17 cellular contexts compared by ENCODE assay signal in genomic region chr18:48847807-48848486, GRCh38.
DNase-seq lines count a peak whose midpoint lies in the region; ATAC-seq, FAIRE-seq and TF ChIP-seq lines count a peak whose summit lies in the region.
"Had no signal": no experiment of that assay in that cellular context is flagged by ENCODE, and none has a peak within 500 bp of the region (broad histone marks: within the 10 kb centered on the region; RNA-seq: fewer than 3 reads in every experiment).

No MANE protein-coding gene starts in this region.

- in situ Hi-C loops in HepG2 (cut with HindIII; ENCODE audit: extremely low pct_ligation_motif_present, low pct_unique_long_range_greater_than_20kb), result no loop called here

- H3K9me3 ChIP-seq in SK-N-SH (no peaks in the 10 kb centered on the region), astrocyte (ENCODE audit: insufficient read depth, low read depth, low read length) (no peaks in the 10 kb centered on the region), HepG2 (ENCODE audit: low read length) (no peaks in the 10 kb centered on the region), colonic mucosa (no peaks in the 10 kb centered on the region)
- H3K9me3 ChIP-seq: suprapubic skin had no signal

- H3K4me3 ChIP-seq in SK-N-SH (ENCODE audit: low read depth in 2 of 2, low read length in 1 of 2), result no peak overlapping the region
- no peak overlapping the region for H3K4me3 ChIP-seq in astrocyte (ENCODE audit: insufficient read depth, low read depth, low read length)
- H3K4me3 ChIP-seq in HepG2 (replicated peaks in 1 of 3; ENCODE audit: insufficient read depth in 1 of 3, low read depth in 2 of 3, low read length in 3 of 3), result no peak overlapping the region
- H3K4me3 ChIP-seq in colonic mucosa, result no peak overlapping the region
- H3K4me3 ChIP-seq: suprapubic skin had no signal

- H3K27me3 Mint-ChIP-seq in astrocyte (ENCODE audit: low read depth, unreplicated experiment), result no peaks in the 10 kb centered on the region
- H3K27me3 Mint-ChIP-seq: CD8-positive, alpha-beta memory T cell had no signal

- no peaks in the 10 kb centered on the region for H3K9me2 ChIP-seq in SK-N-SH

- no TSS peak for BruUV-seq in HepG2 (replicated peaks; lab: Mats Ljungman, UMichigan)

- POLR2A ChIA-PET in SK-N-SH (lab: Yijun Ruan, JAX) (no interaction called here), HepG2 (lab: Yijun Ruan, JAX) (no interaction called here)

- H3K4me1 ChIP-seq in SK-N-SH (ENCODE audit: control insufficient read depth in 1 of 2, insufficient read depth in 2 of 2, low read depth in 1 of 2, low read length in 1 of 2) (peaks cover 20 to 35% of the 10 kb centered on the region in 2 experiments; a peak in 3 of 4 replicates), astrocyte (ENCODE audit: insufficient read depth, low read length) (peaks cover 51% of the 10 kb centered on the region), HepG2 (ENCODE audit: insufficient read depth, low read length) (no peaks in the 10 kb centered on the region), colonic mucosa (no peaks in the 10 kb centered on the region)

- intact Hi-C loops in HepG2 (cut with micrococcal nuclease; ENCODE audit: unreplicated experiment), result no loop called here
- intact Hi-C loops in colonic mucosa (cut with DNase I), result no loop called here

- H3K4me3 Mint-ChIP-seq in astrocyte (ENCODE audit: unreplicated experiment), result no peak overlapping the region
- H3K4me3 Mint-ChIP-seq in stimulated activated effector memory CD8-positive, alpha-beta T cell treated with anti-CD3 and anti-CD28 coated beads, Interleukin-12 subunit alpha, Interleukin-12 subunit beta, amount 100 ng/mL, for 72 hours, result no peak overlapping the region
- H3K4me3 Mint-ChIP-seq: CD8-positive, alpha-beta memory T cell; natural killer cell had no signal

- H3K79me2 ChIP-seq in SK-N-SH (ENCODE audit: insufficient read depth), result no peaks in the 10 kb centered on the region; the same call in none of the 2 replicates
- no peaks in the 10 kb centered on the region for H3K79me2 ChIP-seq in astrocyte (ENCODE audit: insufficient read depth, low read length)
- no peaks in the 10 kb centered on the region for H3K79me2 ChIP-seq in HepG2 (ENCODE audit: insufficient read depth, low read length)

- no peak overlapping the region for H3K27ac Mint-ChIP-seq in astrocyte (ENCODE audit: unreplicated experiment)
- peak overlapping the region; percentile 21 for H3K27ac Mint-ChIP-seq in stimulated activated effector memory CD8-positive, alpha-beta T cell treated with anti-CD3 and anti-CD28 coated beads, Interleukin-12 subunit alpha, Interleukin-12 subunit beta, amount 100 ng/mL, for 72 hours

- TF ChIP-seq RAD21 in SK-N-SH (IDR thresholded peaks at IDR 0.05; ENCODE audit: low read length) (no peak), HepG2 (CRISPR knock-in tag; IDR thresholded peaks at IDR 0.05) (no peak)

- no peak for TF ChIP-seq POLR2A in HepG2 (IDR thresholded peaks at IDR 0.05; ENCODE audit: insufficient read depth in 1 of 2, low read depth in 2 of 2, low read length in 2 of 2)

- ATAC-seq in SK-N-SH treated with all-trans-retinoic acid at 6 μM for 48 hours (peak; percentile 24), HepG2 (0 out of 3 replicates have a peak, but pooled peaks have one; percentile 19), GM18498 (IDR thresholded peaks at IDR 0.05; ENCODE audit: unreplicated experiment) (no peak)
- ATAC-seq in stimulated activated effector memory CD8-positive, alpha-beta T cell treated with anti-CD3 and anti-CD28 coated beads, Interleukin-12 subunit alpha, Interleukin-12 subunit beta, amount 100 ng/mL, for 72 hours, result no peak
- ATAC-seq: natural killer cell had no signal

- H4K20me1 ChIP-seq in SK-N-SH (ENCODE audit: insufficient read depth) (no peaks in the 10 kb centered on the region), astrocyte (ENCODE audit: insufficient read depth, low read length) (no peaks in the 10 kb centered on the region), HepG2 (ENCODE audit: insufficient read depth, low read length) (no peaks in the 10 kb centered on the region)

- H3K36me3 ChIP-seq in SK-N-SH (replicated peaks in 1 of 2; ENCODE audit: control insufficient read depth in 1 of 2, insufficient read depth in 2 of 2, low read length in 1 of 2), result peaks cover 0 to 2% of the 10 kb centered on the region in 2 experiments
- no peaks in the 10 kb centered on the region for H3K36me3 ChIP-seq in astrocyte (ENCODE audit: insufficient read depth, low read length)
- peaks cover 0 to 12% of the 10 kb centered on the region in 2 experiments; a peak in 2 of 5 replicates for H3K36me3 ChIP-seq in HepG2 (replicated peaks in 1 of 2; ENCODE audit: control insufficient read depth in 1 of 2, insufficient read depth in 2 of 2, low read length in 2 of 2)
- H3K36me3 ChIP-seq in colonic mucosa, result no peaks in the 10 kb centered on the region
- H3K36me3 ChIP-seq: suprapubic skin had no signal

- H3K4me2 ChIP-seq in SK-N-SH, result no peak overlapping the region
- peak overlapping the region; percentile 59 for H3K4me2 ChIP-seq in astrocyte (ENCODE audit: low read length)
- H3K4me2 ChIP-seq in HepG2 (ENCODE audit: low read depth, low read length), result no peak overlapping the region

- no peaks in the 10 kb centered on the region for H3F3A ChIP-seq in SK-N-SH (replicated peaks; ENCODE audit: insufficient read depth)

- peaks cover 2% of the 10 kb centered on the region for H3K9me3 Mint-ChIP-seq in astrocyte (ENCODE audit: unreplicated experiment)
- H3K9me3 Mint-ChIP-seq in stimulated activated effector memory CD8-positive, alpha-beta T cell treated with anti-CD3 and anti-CD28 coated beads, Interleukin-12 subunit alpha, Interleukin-12 subunit beta, amount 100 ng/mL, for 72 hours, result peaks cover 7% of the 10 kb centered on the region
- H3K9me3 Mint-ChIP-seq: CD8-positive, alpha-beta memory T cell had no signal

- peaks cover 25% of the 10 kb centered on the region for H3K36me3 Mint-ChIP-seq in astrocyte (ENCODE audit: low read depth, unreplicated experiment)
- no peaks in the 10 kb centered on the region for H3K36me3 Mint-ChIP-seq in stimulated activated effector memory CD8-positive, alpha-beta T cell treated with anti-CD3 and anti-CD28 coated beads, Interleukin-12 subunit alpha, Interleukin-12 subunit beta, amount 100 ng/mL, for 72 hours
- H3K36me3 Mint-ChIP-seq: natural killer cell had no signal

- TF ChIP-seq CTCF in SK-N-SH (IDR thresholded peaks at IDR 0.05) (no peak), astrocyte (IDR thresholded peaks at IDR 0.05; ENCODE audit: insufficient read depth, low read depth, low read length) (no peak), HepG2 (CRISPR knock-in tag; IDR thresholded peaks at IDR 0.05) (no peak), colonic mucosa (IDR thresholded peaks at IDR 0.05) (no peak)

- DNase-seq in SK-N-SH, result no peak
- no peak for DNase-seq in astrocyte (ENCODE audit: low read depth)
- no peak for DNase-seq in HepG2 (ENCODE audit: low spot score)
- DNase-seq in stimulated activated effector memory CD8-positive, alpha-beta T cell treated with anti-CD3 and anti-CD28 coated beads, Interleukin-12 subunit alpha, Interleukin-12 subunit beta, amount 100 ng/mL, for 72 hours (ENCODE audit: low spot score in 2 of 2), result no peak
- DNase-seq in colonic mucosa, result no peak
- no peak for DNase-seq in NCI-H128 (lab: John Stamatoyannopoulos, UW; ENCODE audit: unreplicated experiment)
- DNase-seq: activated CD4-positive, alpha-beta T cell treated with anti-CD3 and anti-CD28 coated beads for 1 hour; activated T-cell treated with anti-CD3 and anti-CD28 coated beads, Interleukin-2, amount 50 U/mL, for 1 hour; GF-D8; natural killer cell; T-helper 2 cell had no signal

- no peak for TF ChIP-seq EP300 in SK-N-SH (IDR thresholded peaks at IDR 0.05; ENCODE audit: borderline replicate concordance in 1 of 2, low read depth in 1 of 2, low read length in 1 of 2)
- TF ChIP-seq EP300 in HepG2 (IDR thresholded peaks at IDR 0.05; ENCODE audit: low read depth in 2 of 2, low read length in 2 of 2), result no peak
- TF ChIP-seq EP300 in HepG2 (CRISPR knock-in tag; IDR thresholded peaks at IDR 0.05; ENCODE audit: borderline replicate concordance), result no peak

- H3K27ac ChIP-seq in SK-N-SH (ENCODE audit: low read depth in 2 of 2, low read length in 1 of 2) (no peak overlapping the region; a peak in 1 of 4 replicates), astrocyte (ENCODE audit: low read depth, low read length) (peak overlapping the region; percentile 37), HepG2 (ENCODE audit: extremely low read length, insufficient read depth, low read length) (no peak overlapping the region), colonic mucosa (no peak overlapping the region)
- H3K27ac ChIP-seq: suprapubic skin had no signal

- H3K9ac ChIP-seq in SK-N-SH (no peak overlapping the region), astrocyte (ENCODE audit: low read length) (peak overlapping the region; percentile 29), HepG2 (ENCODE audit: insufficient read depth, low read depth, low read length) (no peak overlapping the region), colonic mucosa (ENCODE audit: low read depth in 2 of 2, low read length in 2 of 2) (no peak overlapping the region)

- CTCF ChIA-PET in SK-N-SH (lab: Yijun Ruan, JAX), result interaction anchor here (1.0 kb wide), 1 partner anchor 11 kb away, joined by 3 read pairs; no protein-coding TSS in a partner anchor
- CTCF ChIA-PET in HepG2 (lab: Yijun Ruan, JAX; ENCODE audit: low intra/inter-chr PET ratio, low total read pairs), result no interaction called here

- no peak for FAIRE-seq in astrocyte (lab: Jason Lieb, UNC)
- FAIRE-seq in HepG2 (lab: Jason Lieb, UNC), result no peak
- FAIRE-seq: GM18507, H54 had no signal

- no peak overlapping the region for H2AFZ ChIP-seq in SK-N-SH (ENCODE audit: low read depth)
- H2AFZ ChIP-seq in astrocyte (ENCODE audit: low read depth, low read length), result no peak overlapping the region
- H2AFZ ChIP-seq in HepG2 (ENCODE audit: low read length), result no peak overlapping the region

- 92% methylated on average over 11 of the region's 11 CpGs for WGBS in SK-N-SH (ENCODE audit: low lambda C conversion rate)
- WGBS in HepG2 (ENCODE audit: low lambda C conversion rate), result 95% methylated on average over 11 of the region's 11 CpGs

- peaks cover 59% of the 10 kb centered on the region for H3K4me1 Mint-ChIP-seq in astrocyte (ENCODE audit: low read depth, unreplicated experiment)
- H3K4me1 Mint-ChIP-seq in stimulated activated effector memory CD8-positive, alpha-beta T cell treated with anti-CD3 and anti-CD28 coated beads, Interleukin-12 subunit alpha, Interleukin-12 subunit beta, amount 100 ng/mL, for 72 hours, result peaks cover 57% of the 10 kb centered on the region

- no peaks in the 10 kb centered on the region for H3K27me3 ChIP-seq in SK-N-SH (ENCODE audit: insufficient read depth)
- no peaks in the 10 kb centered on the region for H3K27me3 ChIP-seq in astrocyte (ENCODE audit: insufficient read depth, low read length)
- H3K27me3 ChIP-seq in HepG2 (ENCODE audit: control insufficient read depth in 1 of 2, insufficient read depth in 2 of 2, low read length in 2 of 2), result no peaks in the 10 kb centered on the region
- no peaks in the 10 kb centered on the region for H3K27me3 ChIP-seq in colonic mucosa
- H3K27me3 ChIP-seq: suprapubic skin had no signal

TF ChIP-seq in SK-N-SH treated with all-trans-retinoic acid at 6 μM for 48 hours, 23 proteins besides CTCF, POLR2A, EP300 and RAD21 (continues in another document):
- no peak for TF ChIP-seq SNAI2 (CRISPR knock-in tag; IDR thresholded peaks at IDR 0.05)

TF ChIP-seq in SK-N-SH, 30 proteins besides CTCF, POLR2A, EP300 and RAD21 (continues in another document):
- no peak for TF ChIP-seq CHD2 (IDR thresholded peaks at IDR 0.05; ENCODE audit: low read length, partially characterized antibody)

Comparison
In these comparisons a context has a peak if more than half of its experiments do, and no peak if none do; other contexts are left out.
1. ATAC-seq: peak in SK-N-SH treated with all-trans-retinoic acid at 6 μM for 48 hours (single experiment) and HepG2 (single experiment); none in stimulated activated effector memory CD8-positive, alpha-beta T cell treated with anti-CD3 and anti-CD28 coated beads, Interleukin-12 subunit alpha, Interleukin-12 subunit beta, amount 100 ng/mL, for 72 hours (single experiment) and GM18498 (single experiment).